Comparison of ENCODE assay signal across 8 cellular contexts in the genomic region with DNA sequence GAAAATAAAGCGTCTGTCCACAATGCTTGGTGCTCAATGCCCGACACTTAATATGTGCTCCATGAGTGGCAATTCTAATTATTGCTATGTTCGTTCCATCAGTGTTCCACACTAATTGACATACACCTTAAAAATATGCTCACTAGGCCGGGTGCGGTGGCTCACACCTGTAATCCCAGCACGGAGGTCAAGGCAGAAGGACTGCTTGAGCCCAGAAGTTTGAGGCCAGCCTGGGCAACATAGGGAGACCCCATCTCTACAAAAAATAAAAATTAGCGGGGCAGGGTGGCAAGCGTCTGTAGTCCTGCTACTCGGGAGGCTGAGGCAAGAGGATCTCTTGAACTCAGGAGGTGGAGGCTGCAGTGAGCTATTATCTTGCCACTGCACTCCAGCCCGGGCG. TPM values are rescaled to one million over a fixed set of nuclear protein-coding genes. Genes with fewer than 3 reads are reported as not detected.
A peak's percentile ranks its signal among the peaks of the same experiment; 100 is the strongest.
DNase-seq lines count a peak whose midpoint lies in the region; FAIRE-seq and TF ChIP-seq lines count a peak whose summit lies in the region.

No MANE protein-coding gene starts in this region.

- H3K27me3 ChIP-seq in H9 (ENCODE audit: insufficient read depth, low read length) (no peaks in the 10 kb centered on the region), WERI-Rb-1 (ENCODE audit: insufficient read depth, low read depth, severe bottlenecking) (no peaks in the 10 kb centered on the region), small intestine (ENCODE audit: control insufficient read depth in 2 of 2, insufficient read depth in 2 of 2, low read length in 2 of 2) (no peaks in the 10 kb centered on the region)

- DNase-seq in H9 (no peak), WERI-Rb-1 (no peak), glutamatergic neuron (no peak), small intestine (no peak), NCI-H1417 (lab: John Stamatoyannopoulos, UW) (no peak), iPS-NIHi7 (ENCODE audit: extremely low spot score) (no peak), SIG-M5 treated with dmso at 0.1 percent for 504 hours (lab: John Stamatoyannopoulos, UW; ENCODE audit: unreplicated experiment) (no peak)
- no peak for DNase-seq in stimulated activated CD4-positive, alpha-beta T cell treated with anti-CD3 and anti-CD28 coated beads, Interleukin-4, amount 100 ng/mL, for 1 hour

- H3K4me3 ChIP-seq in WERI-Rb-1 (ENCODE audit: low read depth, low read length) (peak overlapping the region; percentile 45), small intestine (ENCODE audit: low read depth in 1 of 2, low read length in 2 of 2) (peak overlapping the region; percentile 73 to 91)

- no peak overlapping the region for H3K9ac ChIP-seq in H9 (ENCODE audit: extremely low read depth, insufficient read length, low read length)

- H3K14ac ChIP-seq in H9 (ENCODE audit: insufficient read depth, low read length), result no peak overlapping the region

- no peaks in the 10 kb centered on the region for H3K23me2 ChIP-seq in H9 (ENCODE audit: insufficient read length, low read depth, low read length, poor library complexity, severe bottlenecking)

- H3K27ac ChIP-seq in H9 (ENCODE audit: insufficient read length, low read depth, low read length), result no peak overlapping the region
- H3K27ac ChIP-seq in WERI-Rb-1, result peak overlapping the region; percentile 87; the same call in 1 of the 2 replicates
- H3K27ac ChIP-seq in small intestine (ENCODE audit: low read depth in 1 of 2, low read length in 1 of 2), result peak overlapping the region in 1 of 2 donors; percentile 56

- H3K27ac Mint-ChIP-seq in H9, result no peak overlapping the region
- peak overlapping the region; percentile 91 for H3K27ac Mint-ChIP-seq in glutamatergic neuron (ENCODE audit: unreplicated experiment)

- no peaks in the 10 kb centered on the region for H4K20me1 ChIP-seq in H9 (ENCODE audit: control insufficient read depth, insufficient read depth, insufficient read length)

- no peak overlapping the region for H2BK120ac ChIP-seq in H9 (ENCODE audit: low read depth, low read length, poor library complexity, severe bottlenecking)

- H3K9me3 Mint-ChIP-seq in H9, result no peaks in the 10 kb centered on the region
- H3K9me3 Mint-ChIP-seq in glutamatergic neuron (ENCODE audit: unreplicated experiment), result peaks cover 15% of the 10 kb centered on the region

- H3K27me3 Mint-ChIP-seq in H9 (ENCODE audit: low read depth), result peaks cover 2% of the 10 kb centered on the region; the same call in 1 of the 2 replicates
- peaks cover 12% of the 10 kb centered on the region for H3K27me3 Mint-ChIP-seq in glutamatergic neuron (ENCODE audit: unreplicated experiment)

- FAIRE-seq in small intestine (lab: Jason Lieb, UNC), result no peak

- no peak overlapping the region for H2BK5ac ChIP-seq in H9 (ENCODE audit: insufficient read length, low read length)

- H3K4me1 Mint-ChIP-seq in H9 (peaks cover 18 to 25% of the 10 kb centered on the region in 2 experiments), glutamatergic neuron (ENCODE audit: low read depth, unreplicated experiment) (peaks cover 32% of the 10 kb centered on the region)

- peaks cover 3% of the 10 kb centered on the region; the same call in 1 of the 2 replicates for H3K36me3 ChIP-seq in WERI-Rb-1
- H3K36me3 ChIP-seq in small intestine (ENCODE audit: control insufficient read depth in 2 of 2, insufficient read depth in 2 of 2, low read length in 2 of 2), result peaks cover 0 to 2% of the 10 kb centered on the region in 2 donors

- no peak overlapping the region for H3K18ac ChIP-seq in H9 (ENCODE audit: insufficient read length, low read depth, low read length)

- H3K9me3 ChIP-seq in H9 (ENCODE audit: control insufficient read depth, low read depth, low read length) (no peaks in the 10 kb centered on the region), WERI-Rb-1 (ENCODE audit: severe bottlenecking) (no peaks in the 10 kb centered on the region), small intestine (ENCODE audit: control insufficient read depth, low read depth) (no peaks in the 10 kb centered on the region)

- no peak overlapping the region for H2BK12ac ChIP-seq in H9 (ENCODE audit: insufficient read length, low read depth, low read length)

- no peak overlapping the region for H3K56ac ChIP-seq in H9 (ENCODE audit: insufficient read length, low read depth, low read length)

- no peak overlapping the region for H2AK5ac ChIP-seq in H9 (ENCODE audit: insufficient read length, low read length)

- H3K4me2 ChIP-seq in H9 (ENCODE audit: insufficient read depth, insufficient read length, low read length), result peak overlapping the region; percentile 52

- H3K4me3 Mint-ChIP-seq in H9 (peak overlapping the region; percentile 82 to 95), glutamatergic neuron (ENCODE audit: unreplicated experiment) (peak overlapping the region; percentile 86)

- peaks cover 7% of the 10 kb centered on the region; the same call in 1 of the 2 replicates for H3K79me2 ChIP-seq in H9 (ENCODE audit: insufficient read depth, low read length)

- H3T11ph ChIP-seq in H9 (ENCODE audit: low read length), result no peak overlapping the region

- no peak overlapping the region for H2BK15ac ChIP-seq in H9 (ENCODE audit: low read depth, low read length)

- no peak overlapping the region for H4K91ac ChIP-seq in H9 (ENCODE audit: insufficient read length, low read depth, low read length)

- no CpG with 5 or more reads among the region's 11 CpGs for WGBS in H9 (ENCODE audit: extremely low coverage, insufficient read length, low lambda C conversion rate)
- 85 to 89% (median 89%) methylated on average over 11 of the region's 11 CpGs for WGBS in small intestine, 3 donors

- H4K5ac ChIP-seq in H9 (ENCODE audit: insufficient read length, low read depth, low read length), result no peak overlapping the region

- H3K79me1 ChIP-seq in H9 (ENCODE audit: insufficient read depth, low read depth, low read length, poor library complexity, severe bottlenecking), result no peaks in the 10 kb centered on the region

- H3K4ac ChIP-seq in H9 (ENCODE audit: low read depth, low read length), result no peak overlapping the region

- H3K23ac ChIP-seq in H9 (ENCODE audit: insufficient read length, low read depth, low read length), result no peak overlapping the region

- no peaks in the 10 kb centered on the region for H3K4me1 ChIP-seq in H9 (ENCODE audit: insufficient read depth, low read length)
- peaks cover 0 to 2% of the 10 kb centered on the region in 2 donors for H3K4me1 ChIP-seq in small intestine (ENCODE audit: control insufficient read depth in 2 of 2, insufficient read depth in 1 of 2, low read depth in 1 of 2, low read length in 1 of 2)

- H2AFZ ChIP-seq in H9 (ENCODE audit: low read length), result peak overlapping the region; percentile 23

- no peak overlapping the region for H4K8ac ChIP-seq in H9 (replicated peaks; ENCODE audit: insufficient read length, low read depth, low read length)

- H2BK20ac ChIP-seq in H9 (ENCODE audit: low read depth, low read length, poor library complexity, severe bottlenecking), result no peak overlapping the region

- TF ChIP-seq CTCF in H9 (conservative IDR thresholded peaks at IDR 0.05), result no peak
- TF ChIP-seq CTCF in WERI-Rb-1 (IDR thresholded peaks at IDR 0.05; ENCODE audit: low read depth, low read length), result no peak
- TF ChIP-seq CTCF in glutamatergic neuron (IDR thresholded peaks at IDR 0.05; ENCODE audit: partially characterized antibody, unreplicated experiment), result no peak

- H3K36me3 Mint-ChIP-seq in H9 (ENCODE audit: insufficient read depth in 1 of 3, low read depth in 3 of 3) (peaks cover 0 to 2% (median 0%) of the 10 kb centered on the region in 3 experiments; a peak in 3 of 7 replicates), glutamatergic neuron (ENCODE audit: unreplicated experiment) (no peaks in the 10 kb centered on the region)

RNA-seq across cellular contexts. Expression of gene HECTD4, which starts 0.6 kb away (rescaled TPM):
- total RNA-seq in H9 (2021) (24.9 and 30.0 TPM in 2 replicates), glutamatergic neuron (ENCODE audit: unreplicated experiment) (261 TPM)
- 10 to 100 TPM in 2 of 3 donors, 1 to 10 TPM in 1; 6.1 to 11.6 (median 11.2) TPM for polyA plus RNA-seq in small intestine

RNA-seq across cellular contexts. Expression of gene RPL6, which starts 26.5 kb away (rescaled TPM):
- total RNA-seq in H9 (2021), result 1,918 and 1,921 TPM in 2 replicates
- total RNA-seq in glutamatergic neuron (ENCODE audit: unreplicated experiment), result 967 TPM
- 1,000 to 10,000 TPM; 1,016 to 2,257 (median 2,012) TPM for polyA plus RNA-seq in small intestine

RNA-seq across cellular contexts. Expression of gene PTPN11, which starts 35.9 kb away (rescaled TPM):
- total RNA-seq in H9 (2021), result 108 and 112 TPM in 2 replicates
- total RNA-seq in glutamatergic neuron (ENCODE audit: unreplicated experiment), result 68.7 TPM
- polyA plus RNA-seq in small intestine, result 10 to 100 TPM; 22.7 to 30.9 (median 25.5) TPM
